In genomic region chr9:6272229-6272597, GRCh38 we compare ENCODE assay signal across 11 cellular contexts. TPM values are rescaled to one million over a fixed set of nuclear protein-coding genes. Genes with fewer than 3 reads are reported as not detected.
A peak's percentile ranks its signal among the peaks of the same experiment; 100 is the strongest.
DNase-seq lines count a peak whose midpoint lies in the region; ATAC-seq and TF ChIP-seq lines count a peak whose summit lies in the region.
"Had no signal": no experiment of that assay in that cellular context is flagged by ENCODE, and none has a peak within 500 bp of the region (broad histone marks: within the 10 kb centered on the region; RNA-seq: fewer than 3 reads in every experiment).

No MANE protein-coding gene starts in this region.

- H3K9me2 ChIP-seq in SK-N-SH: no peaks in the 10 kb centered on the region

- no peak overlapping the region for H3K18ac ChIP-seq in mesendoderm (ENCODE audit: low read length)

- no peak overlapping the region for H2BK120ac ChIP-seq in mesendoderm (ENCODE audit: low read depth, low read length)

- no peaks in the 10 kb centered on the region for H3K79me1 ChIP-seq in mesendoderm (ENCODE audit: low read length)

- peak; percentile 95 to 98 for ATAC-seq in left cardiac atrium

- no peak overlapping the region for H3K56ac ChIP-seq in mesendoderm (ENCODE audit: low read length)

- H3K23ac ChIP-seq in mesendoderm (ENCODE audit: low read length): no peak overlapping the region

- no peak overlapping the region for H3K4me3 Mint-ChIP-seq in mesothelial cell of epicardium
- H3K4me3 Mint-ChIP-seq: neural crest cell had no signal

- no peaks in the 10 kb centered on the region for H3K36me3 ChIP-seq in BJ (ENCODE audit: control insufficient read depth, insufficient read depth, low read length)
- no peaks in the 10 kb centered on the region for H3K36me3 ChIP-seq in rectal smooth muscle tissue (ENCODE audit: control insufficient read depth, insufficient read depth, low read length)
- H3K36me3 ChIP-seq in SK-N-SH (replicated peaks in 1 of 2; ENCODE audit: control insufficient read depth in 1 of 2, insufficient read depth in 2 of 2, low read length in 1 of 2): no peaks in the 10 kb centered on the region
- H3K36me3 ChIP-seq in mesendoderm (ENCODE audit: control insufficient read depth, insufficient read depth, low read length): no peaks in the 10 kb centered on the region

- H3K4me2 ChIP-seq in SK-N-SH: no peak overlapping the region
- no peak overlapping the region for H3K4me2 ChIP-seq in mesendoderm (ENCODE audit: low read length)

- H3K4ac ChIP-seq in mesendoderm (ENCODE audit: low read depth, low read length): no peak overlapping the region

- H2AK5ac ChIP-seq in mesendoderm (ENCODE audit: low read length): no peak overlapping the region

- no peaks in the 10 kb centered on the region for H3K27me3 ChIP-seq in BJ (ENCODE audit: control insufficient read depth, insufficient read depth, low read length)
- no peaks in the 10 kb centered on the region for H3K27me3 ChIP-seq in rectal smooth muscle tissue (ENCODE audit: control insufficient read depth, insufficient read depth, low read length)
- no peaks in the 10 kb centered on the region; the same call in 1 of the 2 replicates for H3K27me3 ChIP-seq in SK-N-SH (ENCODE audit: insufficient read depth)
- no peaks in the 10 kb centered on the region for H3K27me3 ChIP-seq in mesendoderm (ENCODE audit: insufficient read depth, low read length, poor library complexity)

- no peak for TF ChIP-seq EP300 in SK-N-SH (IDR thresholded peaks at IDR 0.05; ENCODE audit: borderline replicate concordance in 1 of 2, low read depth in 1 of 2, low read length in 1 of 2)

- no peaks in the 10 kb centered on the region for H4K20me1 ChIP-seq in SK-N-SH (ENCODE audit: insufficient read depth)

- H3K27ac ChIP-seq in rectal smooth muscle tissue (ENCODE audit: low read depth, low read length) (peak overlapping the region; percentile 45), SK-N-SH (ENCODE audit: low read depth in 2 of 2, low read length in 1 of 2) (no peak overlapping the region), mesendoderm (ENCODE audit: low read depth, low read length) (no peak overlapping the region)

- no peaks in the 10 kb centered on the region for H3K79me2 ChIP-seq in SK-N-SH (ENCODE audit: insufficient read depth)
- no peaks in the 10 kb centered on the region for H3K79me2 ChIP-seq in mesendoderm (ENCODE audit: control insufficient read depth, insufficient read depth, low read length)

- H3K4me3 ChIP-seq in BJ (ENCODE audit: low read depth, low read length) (no peak overlapping the region), astrocyte of the spinal cord (ENCODE audit: low read depth, low read length) (no peak overlapping the region), rectal smooth muscle tissue (ENCODE audit: low read length) (no peak overlapping the region), SK-N-SH (ENCODE audit: low read depth in 2 of 2, low read length in 1 of 2) (no peak overlapping the region), mesendoderm (ENCODE audit: low read length) (no peak overlapping the region)

- no peak overlapping the region for H3K27ac Mint-ChIP-seq in mesothelial cell of epicardium

- no peak overlapping the region for H2BK15ac ChIP-seq in mesendoderm (replicated peaks; ENCODE audit: low read depth)

- no peak for TF ChIP-seq CTCF in BJ (IDR thresholded peaks at IDR 0.05; ENCODE audit: insufficient read depth, low read depth, low read length)
- TF ChIP-seq CTCF in astrocyte of the spinal cord (IDR thresholded peaks at IDR 0.05; ENCODE audit: low read depth, low read length): no peak
- no peak for TF ChIP-seq CTCF in mesothelial cell of epicardium (IDR thresholded peaks at IDR 0.05; ENCODE audit: unreplicated experiment)
- no peak for TF ChIP-seq CTCF in SK-N-SH (IDR thresholded peaks at IDR 0.05)

- CTCF ChIA-PET in BJ (lab: Yijun Ruan, JAX) (no interaction called here), SK-N-SH (lab: Yijun Ruan, JAX) (no interaction called here)

- peak; percentile 26 for DNase-seq in BJ (ENCODE audit: low read depth)
- DNase-seq in astrocyte of the spinal cord (ENCODE audit: low read depth, low spot score): peak; percentile 31
- no peak for DNase-seq in left cardiac atrium
- DNase-seq in mesothelial cell of epicardium (ENCODE audit: low spot score in 2 of 2, unreplicated experiment in 2 of 2): no peak
- no peak for DNase-seq in islet precursor cell
- no peak for DNase-seq in SK-N-SH
- DNase-seq in mesendoderm: no peak
- DNase-seq: NCI-H345, SW 1271 had no signal

- peaks cover 3% of the 10 kb centered on the region for H3K4me1 ChIP-seq in rectal smooth muscle tissue (ENCODE audit: control insufficient read depth, insufficient read depth, low read length)
- no peaks in the 10 kb centered on the region for H3K4me1 ChIP-seq in SK-N-SH (ENCODE audit: control insufficient read depth in 1 of 2, insufficient read depth in 2 of 2, low read depth in 1 of 2, low read length in 1 of 2)
- no peaks in the 10 kb centered on the region for H3K4me1 ChIP-seq in mesendoderm (ENCODE audit: control insufficient read depth, low read depth, low read length)

- no peaks in the 10 kb centered on the region for H3F3A ChIP-seq in SK-N-SH (replicated peaks; ENCODE audit: insufficient read depth)

- no peaks in the 10 kb centered on the region for H3K36me3 Mint-ChIP-seq in mesothelial cell of epicardium

- H3K9ac ChIP-seq in rectal smooth muscle tissue (ENCODE audit: low read length) (no peak overlapping the region), SK-N-SH (no peak overlapping the region), mesendoderm (ENCODE audit: low read length) (no peak overlapping the region)

- POLR2A ChIA-PET in BJ (lab: Charles Lee): no interaction called here
- POLR2A ChIA-PET in SK-N-SH (lab: Yijun Ruan, JAX): interaction anchor here (0.6 kb wide), 1 partner anchor 67 kb away, joined by 3 read pairs; no protein-coding TSS in a partner anchor

- H2BK5ac ChIP-seq in mesendoderm (ENCODE audit: low read length): no peak overlapping the region

- H3K9me3 ChIP-seq in SK-N-SH: no peaks in the 10 kb centered on the region

- intact Hi-C loops in left cardiac atrium (cut with DNase I): no loop called here

- H4K8ac ChIP-seq in mesendoderm (ENCODE audit: low read depth, low read length): no peak overlapping the region

- TF ChIP-seq RAD21 in SK-N-SH (IDR thresholded peaks at IDR 0.05; ENCODE audit: low read length): no peak

- in situ Hi-C loops in astrocyte of the spinal cord (cut with HindIII; ENCODE audit: low sequenced_read_pairs): no loop called here

- peaks cover 1% of the 10 kb centered on the region for H3K4me1 Mint-ChIP-seq in mesothelial cell of epicardium

- H3K9me3 Mint-ChIP-seq in mesothelial cell of epicardium: no peaks in the 10 kb centered on the region
- H3K9me3 Mint-ChIP-seq: neural crest cell had no signal

- no peak overlapping the region for H2AFZ ChIP-seq in SK-N-SH (ENCODE audit: low read depth)

- H4K5ac ChIP-seq in mesendoderm (ENCODE audit: low read length): no peak overlapping the region

- peaks cover 7% of the 10 kb centered on the region for H3K27me3 Mint-ChIP-seq in mesothelial cell of epicardium (ENCODE audit: low read depth)

TF ChIP-seq in SK-N-SH, 30 proteins besides CTCF, POLR2A, EP300 and RAD21:
- no peak for TF ChIP-seq GABPA (IDR thresholded peaks at IDR 0.05; ENCODE audit: low read depth)
- TF ChIP-seq FOSL2 (IDR thresholded peaks at IDR 0.05; ENCODE audit: borderline replicate concordance, low read depth): no peak
- TF ChIP-seq TAF1 (IDR thresholded peaks at IDR 0.05; ENCODE audit: borderline replicate concordance, low read depth, low read length): no peak
- TF ChIP-seq MXI1 (IDR thresholded peaks at IDR 0.05; ENCODE audit: low read depth, low read length): no peak
TF ChIP-seq in SK-N-SH: peak in this region for 0.

RNA-seq across cellular contexts. Expression of gene TPD52L3, which starts 56.0 kb away (rescaled TPM):
- polyA plus RNA-seq in BJ (2011; rRNA removed) (not detected in 2 replicates), SK-N-SH (2012; rRNA removed) (not detected in 2 replicates)
- not detected in 2 replicates for polyA minus RNA-seq in BJ (2011; rRNA and poly(A)+ RNA removed)
- total RNA-seq in left cardiac atrium (not detected), mesothelial cell of epicardium (not detected in 3 replicates)
- polyA plus RNA-seq in SK-N-SH (2012; cell fraction: cytosol; rRNA removed): not detected in 2 replicates
- polyA plus RNA-seq in SK-N-SH (2012; cell fraction: nucleus; rRNA removed): not detected in 2 replicates
- polyA plus RNA-seq in mesendoderm (2013, experiment 1 of 2): not detected
- not detected for polyA plus RNA-seq in mesendoderm (2013, experiment 2 of 2)
- total RNA-seq: neural crest cell had no signal

RNA-seq across cellular contexts. Expression of gene IL33, which starts 56.6 kb away (rescaled TPM):
- polyA plus RNA-seq in BJ (2011; rRNA removed) (not detected in 2 replicates), SK-N-SH (2012; rRNA removed) (not detected in 2 replicates)
- not detected in 2 replicates for polyA minus RNA-seq in BJ (2011; rRNA and poly(A)+ RNA removed)
- total RNA-seq in left cardiac atrium (10 to 100 TPM; 44.3 to 50.1 TPM), mesothelial cell of epicardium (4.2 to 5.4 TPM (median 4.7 TPM) in 3 replicates)
- 0.01 and 0.03 TPM in 2 replicates for polyA plus RNA-seq in SK-N-SH (2012; cell fraction: cytosol; rRNA removed)
- polyA plus RNA-seq in SK-N-SH (2012; cell fraction: nucleus; rRNA removed): not detected in 2 replicates
- 0.32 TPM for polyA plus RNA-seq in mesendoderm (2013, experiment 1 of 2)
- 0.36 TPM for polyA plus RNA-seq in mesendoderm (2013, experiment 2 of 2)
- total RNA-seq: neural crest cell had no signal

Comparison
In these comparisons a context has a peak if more than half of its experiments do, and no peak if none do; other contexts are left out.
1. DNase-seq: peak in BJ (single experiment) and astrocyte of the spinal cord (single experiment); none in left cardiac atrium (single experiment), mesothelial cell of epicardium (0 of 2), islet precursor cell (single experiment), SK-N-SH (single experiment) and mesendoderm (single experiment).